ENCODE assay signal across 1 cellular context in the genomic region with DNA sequence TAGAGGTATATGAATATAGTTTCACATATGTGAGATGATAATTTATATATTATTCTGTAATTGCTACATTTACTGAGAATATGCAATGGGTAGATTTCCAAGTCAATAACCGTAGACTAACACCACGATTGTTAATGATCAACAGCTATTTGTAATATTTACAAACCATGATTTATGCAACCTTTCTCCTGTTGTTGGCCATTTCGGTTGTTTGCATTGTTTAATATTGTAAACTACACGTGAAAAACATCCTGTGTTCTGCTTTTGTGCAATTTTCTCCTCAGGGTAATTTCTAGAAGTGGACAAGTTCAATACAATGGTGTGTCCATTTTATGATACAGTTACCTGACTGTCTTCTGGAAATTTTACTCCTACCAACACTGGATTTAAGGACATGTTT.
A peak's percentile ranks its signal among the peaks of the same experiment; 100 is the strongest.
TF ChIP-seq lines count a peak whose summit lies in the region.

No MANE protein-coding gene starts in this region.

TF ChIP-seq in K562, 482 proteins besides CTCF, POLR2A, EP300 and RAD21 (continued from another document and continues in another):
- TF ChIP-seq ELF1 (tag; IDR thresholded peaks at IDR 0.05) (no peak), SNRNP70 (optimal IDR thresholded peaks at IDR 0.05; ENCODE audit: low read depth, low read length) (no peak), SNIP1 (IDR thresholded peaks at IDR 0.05; ENCODE audit: low read depth) (no peak), GTF2A2 (tag; IDR thresholded peaks at IDR 0.05) (0 out of 2 replicates have a peak, but pooled peaks have one; percentile 58), TEAD4 (IDR thresholded peaks at IDR 0.05; ENCODE audit: low read length) (no peak), TEAD4 (CRISPR knock-in tag; IDR thresholded peaks at IDR 0.05; ENCODE audit: borderline replicate concordance) (no peak), L3MBTL2 (IDR thresholded peaks at IDR 0.05) (peak; percentile 1; the same call in 1 of the 2 replicates), PYGO2 (tag; IDR thresholded peaks at IDR 0.05) (0 out of 2 replicates have a peak, but pooled peaks have one; percentile 23), CBX3 (IDR thresholded peaks at IDR 0.05; ENCODE audit: borderline replicate concordance in 1 of 2, low read length in 2 of 2) (no peak), ZKSCAN8 (CRISPR knock-in tag; IDR thresholded peaks at IDR 0.05) (no peak), MTA3 (IDR thresholded peaks at IDR 0.05; ENCODE audit: borderline replicate concordance) (no peak), BDP1 (IDR thresholded peaks at IDR 0.05; ENCODE audit: insufficient read depth, insufficient read length) (no peak), ZBTB17 (CRISPR knock-in tag; IDR thresholded peaks at IDR 0.05) (no peak), TAF7 (tag; IDR thresholded peaks at IDR 0.05) (no peak), ZNF143 (CRISPR knock-in tag; IDR thresholded peaks at IDR 0.05) (no peak), MTA2 (IDR thresholded peaks at IDR 0.05; ENCODE audit: low read depth) (no peak), DDX20 (tag; IDR thresholded peaks at IDR 0.05; ENCODE audit: low read depth) (0 out of 2 replicates have a peak, but pooled peaks have one; percentile 32), ZNF165 (CRISPR knock-in tag; IDR thresholded peaks at IDR 0.05; ENCODE audit: borderline replicate concordance) (no peak), BRD4 (IDR thresholded peaks at IDR 0.05) (no peak), KLF1 (tag; IDR thresholded peaks at IDR 0.05) (no peak), CHD1 (IDR thresholded peaks at IDR 0.05; ENCODE audit: low read length) (no peak), ARNT (IDR thresholded peaks at IDR 0.05) (no peak), FOXA3 (CRISPR knock-in tag; conservative IDR thresholded peaks at IDR 0.05 in 1 of 2, IDR thresholded peaks at IDR 0.05 in 1 of 2) (no peak), ZNF212 (CRISPR knock-in tag; IDR thresholded peaks at IDR 0.05) (no peak)
- TF ChIP-seq, protein P1, sequence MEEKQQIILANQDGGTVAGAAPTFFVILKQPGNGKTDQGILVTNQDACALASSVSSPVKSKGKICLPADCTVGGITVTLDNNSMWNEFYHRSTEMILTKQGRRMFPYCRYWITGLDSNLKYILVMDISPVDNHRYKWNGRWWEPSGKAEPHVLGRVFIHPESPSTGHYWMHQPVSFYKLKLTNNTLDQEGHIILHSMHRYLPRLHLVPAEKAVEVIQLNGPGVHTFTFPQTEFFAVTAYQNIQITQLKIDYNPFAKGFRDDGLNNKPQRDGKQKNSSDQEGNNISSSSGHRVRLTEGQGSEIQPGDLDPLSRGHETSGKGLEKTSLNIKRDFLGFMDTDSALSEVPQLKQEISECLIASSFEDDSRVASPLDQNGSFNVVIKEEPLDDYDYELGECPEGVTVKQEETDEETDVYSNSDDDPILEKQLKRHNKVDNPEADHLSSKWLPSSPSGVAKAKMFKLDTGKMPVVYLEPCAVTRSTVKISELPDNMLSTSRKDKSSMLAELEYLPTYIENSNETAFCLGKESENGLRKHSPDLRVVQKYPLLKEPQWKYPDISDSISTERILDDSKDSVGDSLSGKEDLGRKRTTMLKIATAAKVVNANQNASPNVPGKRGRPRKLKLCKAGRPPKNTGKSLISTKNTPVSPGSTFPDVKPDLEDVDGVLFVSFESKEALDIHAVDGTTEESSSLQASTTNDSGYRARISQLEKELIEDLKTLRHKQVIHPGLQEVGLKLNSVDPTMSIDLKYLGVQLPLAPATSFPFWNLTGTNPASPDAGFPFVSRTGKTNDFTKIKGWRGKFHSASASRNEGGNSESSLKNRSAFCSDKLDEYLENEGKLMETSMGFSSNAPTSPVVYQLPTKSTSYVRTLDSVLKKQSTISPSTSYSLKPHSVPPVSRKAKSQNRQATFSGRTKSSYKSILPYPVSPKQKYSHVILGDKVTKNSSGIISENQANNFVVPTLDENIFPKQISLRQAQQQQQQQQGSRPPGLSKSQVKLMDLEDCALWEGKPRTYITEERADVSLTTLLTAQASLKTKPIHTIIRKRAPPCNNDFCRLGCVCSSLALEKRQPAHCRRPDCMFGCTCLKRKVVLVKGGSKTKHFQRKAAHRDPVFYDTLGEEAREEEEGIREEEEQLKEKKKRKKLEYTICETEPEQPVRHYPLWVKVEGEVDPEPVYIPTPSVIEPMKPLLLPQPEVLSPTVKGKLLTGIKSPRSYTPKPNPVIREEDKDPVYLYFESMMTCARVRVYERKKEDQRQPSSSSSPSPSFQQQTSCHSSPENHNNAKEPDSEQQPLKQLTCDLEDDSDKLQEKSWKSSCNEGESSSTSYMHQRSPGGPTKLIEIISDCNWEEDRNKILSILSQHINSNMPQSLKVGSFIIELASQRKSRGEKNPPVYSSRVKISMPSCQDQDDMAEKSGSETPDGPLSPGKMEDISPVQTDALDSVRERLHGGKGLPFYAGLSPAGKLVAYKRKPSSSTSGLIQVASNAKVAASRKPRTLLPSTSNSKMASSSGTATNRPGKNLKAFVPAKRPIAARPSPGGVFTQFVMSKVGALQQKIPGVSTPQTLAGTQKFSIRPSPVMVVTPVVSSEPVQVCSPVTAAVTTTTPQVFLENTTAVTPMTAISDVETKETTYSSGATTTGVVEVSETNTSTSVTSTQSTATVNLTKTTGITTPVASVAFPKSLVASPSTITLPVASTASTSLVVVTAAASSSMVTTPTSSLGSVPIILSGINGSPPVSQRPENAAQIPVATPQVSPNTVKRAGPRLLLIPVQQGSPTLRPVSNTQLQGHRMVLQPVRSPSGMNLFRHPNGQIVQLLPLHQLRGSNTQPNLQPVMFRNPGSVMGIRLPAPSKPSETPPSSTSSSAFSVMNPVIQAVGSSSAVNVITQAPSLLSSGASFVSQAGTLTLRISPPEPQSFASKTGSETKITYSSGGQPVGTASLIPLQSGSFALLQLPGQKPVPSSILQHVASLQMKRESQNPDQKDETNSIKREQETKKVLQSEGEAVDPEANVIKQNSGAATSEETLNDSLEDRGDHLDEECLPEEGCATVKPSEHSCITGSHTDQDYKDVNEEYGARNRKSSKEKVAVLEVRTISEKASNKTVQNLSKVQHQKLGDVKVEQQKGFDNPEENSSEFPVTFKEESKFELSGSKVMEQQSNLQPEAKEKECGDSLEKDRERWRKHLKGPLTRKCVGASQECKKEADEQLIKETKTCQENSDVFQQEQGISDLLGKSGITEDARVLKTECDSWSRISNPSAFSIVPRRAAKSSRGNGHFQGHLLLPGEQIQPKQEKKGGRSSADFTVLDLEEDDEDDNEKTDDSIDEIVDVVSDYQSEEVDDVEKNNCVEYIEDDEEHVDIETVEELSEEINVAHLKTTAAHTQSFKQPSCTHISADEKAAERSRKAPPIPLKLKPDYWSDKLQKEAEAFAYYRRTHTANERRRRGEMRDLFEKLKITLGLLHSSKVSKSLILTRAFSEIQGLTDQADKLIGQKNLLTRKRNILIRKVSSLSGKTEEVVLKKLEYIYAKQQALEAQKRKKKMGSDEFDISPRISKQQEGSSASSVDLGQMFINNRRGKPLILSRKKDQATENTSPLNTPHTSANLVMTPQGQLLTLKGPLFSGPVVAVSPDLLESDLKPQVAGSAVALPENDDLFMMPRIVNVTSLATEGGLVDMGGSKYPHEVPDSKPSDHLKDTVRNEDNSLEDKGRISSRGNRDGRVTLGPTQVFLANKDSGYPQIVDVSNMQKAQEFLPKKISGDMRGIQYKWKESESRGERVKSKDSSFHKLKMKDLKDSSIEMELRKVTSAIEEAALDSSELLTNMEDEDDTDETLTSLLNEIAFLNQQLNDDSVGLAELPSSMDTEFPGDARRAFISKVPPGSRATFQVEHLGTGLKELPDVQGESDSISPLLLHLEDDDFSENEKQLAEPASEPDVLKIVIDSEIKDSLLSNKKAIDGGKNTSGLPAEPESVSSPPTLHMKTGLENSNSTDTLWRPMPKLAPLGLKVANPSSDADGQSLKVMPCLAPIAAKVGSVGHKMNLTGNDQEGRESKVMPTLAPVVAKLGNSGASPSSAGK (IDR thresholded peaks at IDR 0.05) = no peak
- TF ChIP-seq, protein P2, sequence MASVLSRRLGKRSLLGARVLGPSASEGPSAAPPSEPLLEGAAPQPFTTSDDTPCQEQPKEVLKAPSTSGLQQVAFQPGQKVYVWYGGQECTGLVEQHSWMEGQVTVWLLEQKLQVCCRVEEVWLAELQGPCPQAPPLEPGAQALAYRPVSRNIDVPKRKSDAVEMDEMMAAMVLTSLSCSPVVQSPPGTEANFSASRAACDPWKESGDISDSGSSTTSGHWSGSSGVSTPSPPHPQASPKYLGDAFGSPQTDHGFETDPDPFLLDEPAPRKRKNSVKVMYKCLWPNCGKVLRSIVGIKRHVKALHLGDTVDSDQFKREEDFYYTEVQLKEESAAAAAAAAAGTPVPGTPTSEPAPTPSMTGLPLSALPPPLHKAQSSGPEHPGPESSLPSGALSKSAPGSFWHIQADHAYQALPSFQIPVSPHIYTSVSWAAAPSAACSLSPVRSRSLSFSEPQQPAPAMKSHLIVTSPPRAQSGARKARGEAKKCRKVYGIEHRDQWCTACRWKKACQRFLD (CRISPR knock-in tag; IDR thresholded peaks at IDR 0.05) = 0 out of 2 replicates have a peak, but pooled peaks have one; percentile 48
- TF ChIP-seq, protein P3, sequence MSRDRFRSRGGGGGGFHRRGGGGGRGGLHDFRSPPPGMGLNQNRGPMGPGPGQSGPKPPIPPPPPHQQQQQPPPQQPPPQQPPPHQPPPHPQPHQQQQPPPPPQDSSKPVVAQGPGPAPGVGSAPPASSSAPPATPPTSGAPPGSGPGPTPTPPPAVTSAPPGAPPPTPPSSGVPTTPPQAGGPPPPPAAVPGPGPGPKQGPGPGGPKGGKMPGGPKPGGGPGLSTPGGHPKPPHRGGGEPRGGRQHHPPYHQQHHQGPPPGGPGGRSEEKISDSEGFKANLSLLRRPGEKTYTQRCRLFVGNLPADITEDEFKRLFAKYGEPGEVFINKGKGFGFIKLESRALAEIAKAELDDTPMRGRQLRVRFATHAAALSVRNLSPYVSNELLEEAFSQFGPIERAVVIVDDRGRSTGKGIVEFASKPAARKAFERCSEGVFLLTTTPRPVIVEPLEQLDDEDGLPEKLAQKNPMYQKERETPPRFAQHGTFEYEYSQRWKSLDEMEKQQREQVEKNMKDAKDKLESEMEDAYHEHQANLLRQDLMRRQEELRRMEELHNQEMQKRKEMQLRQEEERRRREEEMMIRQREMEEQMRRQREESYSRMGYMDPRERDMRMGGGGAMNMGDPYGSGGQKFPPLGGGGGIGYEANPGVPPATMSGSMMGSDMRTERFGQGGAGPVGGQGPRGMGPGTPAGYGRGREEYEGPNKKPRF (IDR thresholded peaks at IDR 0.05; ENCODE audit: low read depth, low read length) = no peak
- TF ChIP-seq, protein P4, sequence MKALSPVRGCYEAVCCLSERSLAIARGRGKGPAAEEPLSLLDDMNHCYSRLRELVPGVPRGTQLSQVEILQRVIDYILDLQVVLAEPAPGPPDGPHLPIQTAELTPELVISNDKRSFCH (CRISPR knock-in tag; IDR thresholded peaks at IDR 0.05) = no peak
- TF ChIP-seq, protein P4 (tag; IDR thresholded peaks at IDR 0.05) = no peak
- TF ChIP-seq, protein P5, sequence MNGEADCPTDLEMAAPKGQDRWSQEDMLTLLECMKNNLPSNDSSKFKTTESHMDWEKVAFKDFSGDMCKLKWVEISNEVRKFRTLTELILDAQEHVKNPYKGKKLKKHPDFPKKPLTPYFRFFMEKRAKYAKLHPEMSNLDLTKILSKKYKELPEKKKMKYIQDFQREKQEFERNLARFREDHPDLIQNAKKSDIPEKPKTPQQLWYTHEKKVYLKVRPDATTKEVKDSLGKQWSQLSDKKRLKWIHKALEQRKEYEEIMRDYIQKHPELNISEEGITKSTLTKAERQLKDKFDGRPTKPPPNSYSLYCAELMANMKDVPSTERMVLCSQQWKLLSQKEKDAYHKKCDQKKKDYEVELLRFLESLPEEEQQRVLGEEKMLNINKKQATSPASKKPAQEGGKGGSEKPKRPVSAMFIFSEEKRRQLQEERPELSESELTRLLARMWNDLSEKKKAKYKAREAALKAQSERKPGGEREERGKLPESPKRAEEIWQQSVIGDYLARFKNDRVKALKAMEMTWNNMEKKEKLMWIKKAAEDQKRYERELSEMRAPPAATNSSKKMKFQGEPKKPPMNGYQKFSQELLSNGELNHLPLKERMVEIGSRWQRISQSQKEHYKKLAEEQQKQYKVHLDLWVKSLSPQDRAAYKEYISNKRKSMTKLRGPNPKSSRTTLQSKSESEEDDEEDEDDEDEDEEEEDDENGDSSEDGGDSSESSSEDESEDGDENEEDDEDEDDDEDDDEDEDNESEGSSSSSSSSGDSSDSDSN (IDR thresholded peaks at IDR 0.05; ENCODE audit: borderline replicate concordance in 1 of 2, low read depth in 2 of 2, low read length in 2 of 2) = no peak
- TF ChIP-seq, protein P6, sequence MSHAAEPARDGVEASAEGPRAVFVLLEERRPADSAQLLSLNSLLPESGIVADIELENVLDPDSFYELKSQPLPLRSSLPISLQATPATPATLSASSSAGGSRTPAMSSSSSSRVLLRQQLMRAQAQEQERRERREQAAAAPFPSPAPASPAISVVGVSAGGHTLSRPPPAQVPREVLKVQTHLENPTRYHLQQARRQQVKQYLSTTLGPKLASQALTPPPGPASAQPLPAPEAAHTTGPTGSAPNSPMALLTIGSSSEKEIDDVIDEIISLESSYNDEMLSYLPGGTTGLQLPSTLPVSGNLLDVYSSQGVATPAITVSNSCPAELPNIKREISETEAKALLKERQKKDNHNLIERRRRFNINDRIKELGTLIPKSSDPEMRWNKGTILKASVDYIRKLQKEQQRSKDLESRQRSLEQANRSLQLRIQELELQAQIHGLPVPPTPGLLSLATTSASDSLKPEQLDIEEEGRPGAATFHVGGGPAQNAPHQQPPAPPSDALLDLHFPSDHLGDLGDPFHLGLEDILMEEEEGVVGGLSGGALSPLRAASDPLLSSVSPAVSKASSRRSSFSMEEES (CRISPR knock-in tag; IDR thresholded peaks at IDR 0.05) = no peak
- TF ChIP-seq, protein P7, sequence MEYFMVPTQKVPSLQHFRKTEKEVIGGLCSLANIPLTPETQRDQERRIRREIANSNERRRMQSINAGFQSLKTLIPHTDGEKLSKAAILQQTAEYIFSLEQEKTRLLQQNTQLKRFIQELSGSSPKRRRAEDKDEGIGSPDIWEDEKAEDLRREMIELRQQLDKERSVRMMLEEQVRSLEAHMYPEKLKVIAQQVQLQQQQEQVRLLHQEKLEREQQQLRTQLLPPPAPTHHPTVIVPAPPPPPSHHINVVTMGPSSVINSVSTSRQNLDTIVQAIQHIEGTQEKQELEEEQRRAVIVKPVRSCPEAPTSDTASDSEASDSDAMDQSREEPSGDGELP (CRISPR knock-in tag; IDR thresholded peaks at IDR 0.05; ENCODE audit: borderline replicate concordance) = no peak
- TF ChIP-seq, protein P8, sequence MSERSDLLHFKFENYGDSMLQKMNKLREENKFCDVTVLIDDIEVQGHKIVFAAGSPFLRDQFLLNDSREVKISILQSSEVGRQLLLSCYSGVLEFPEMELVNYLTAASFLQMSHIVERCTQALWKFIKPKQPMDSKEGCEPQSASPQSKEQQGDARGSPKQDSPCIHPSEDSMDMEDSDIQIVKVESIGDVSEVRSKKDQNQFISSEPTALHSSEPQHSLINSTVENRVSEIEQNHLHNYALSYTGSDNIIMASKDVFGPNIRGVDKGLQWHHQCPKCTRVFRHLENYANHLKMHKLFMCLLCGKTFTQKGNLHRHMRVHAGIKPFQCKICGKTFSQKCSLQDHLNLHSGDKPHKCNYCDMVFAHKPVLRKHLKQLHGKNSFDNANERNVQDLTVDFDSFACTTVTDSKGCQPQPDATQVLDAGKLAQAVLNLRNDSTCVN (CRISPR knock-in tag; IDR thresholded peaks at IDR 0.05) = no peak
- TF ChIP-seq, protein P9, sequence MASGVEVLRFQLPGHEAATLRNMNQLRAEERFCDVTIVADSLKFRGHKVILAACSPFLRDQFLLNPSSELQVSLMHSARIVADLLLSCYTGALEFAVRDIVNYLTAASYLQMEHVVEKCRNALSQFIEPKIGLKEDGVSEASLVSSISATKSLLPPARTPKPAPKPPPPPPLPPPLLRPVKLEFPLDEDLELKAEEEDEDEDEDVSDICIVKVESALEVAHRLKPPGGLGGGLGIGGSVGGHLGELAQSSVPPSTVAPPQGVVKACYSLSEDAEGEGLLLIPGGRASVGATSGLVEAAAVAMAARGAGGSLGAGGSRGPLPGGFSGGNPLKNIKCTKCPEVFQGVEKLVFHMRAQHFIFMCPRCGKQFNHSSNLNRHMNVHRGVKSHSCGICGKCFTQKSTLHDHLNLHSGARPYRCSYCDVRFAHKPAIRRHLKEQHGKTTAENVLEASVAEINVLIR (CRISPR knock-in tag; IDR thresholded peaks at IDR 0.05) = no peak
